In the genomic region with DNA sequence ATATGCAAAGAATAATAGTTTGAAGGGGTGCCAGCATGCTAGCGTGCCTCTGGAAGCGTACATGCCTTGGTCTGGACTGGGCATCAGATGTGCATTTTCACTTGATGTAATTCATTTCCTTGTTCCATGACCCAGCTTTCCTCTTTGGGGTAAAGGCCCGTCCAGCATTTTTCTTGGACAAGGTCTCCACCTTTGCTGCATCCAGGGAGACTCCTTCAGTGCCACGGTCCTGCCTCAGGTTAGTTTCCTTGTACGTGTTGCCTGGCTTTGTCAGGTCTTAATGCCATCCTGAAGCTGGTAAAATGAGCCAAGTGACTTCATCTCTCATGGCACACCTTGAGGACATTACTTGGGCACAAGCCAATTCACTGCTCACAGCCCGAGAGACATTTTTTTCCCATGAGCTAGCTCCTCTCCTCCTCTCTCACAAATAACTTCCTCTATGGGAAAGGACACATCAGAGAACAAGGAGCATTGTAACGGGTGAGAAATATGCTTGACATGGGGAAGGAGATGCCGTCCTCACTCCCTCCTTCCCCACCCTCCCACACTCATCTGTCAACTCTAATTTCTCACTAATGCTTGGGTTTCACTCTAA, we compare ENCODE assay signal across 11 cellular contexts. TPM values are rescaled to one million over a fixed set of nuclear protein-coding genes. Genes with fewer than 3 reads are reported as not detected.
DNase-seq lines count a peak whose midpoint lies in the region; ATAC-seq and TF ChIP-seq lines count a peak whose summit lies in the region.
"Had no signal": no experiment of that assay in that cellular context is flagged by ENCODE, and none has a peak within 500 bp of the region (broad histone marks: within the 10 kb centered on the region; RNA-seq: fewer than 3 reads in every experiment).

No MANE protein-coding gene starts in this region.

- H3K9me2 ChIP-seq in GM23248 (ENCODE audit: insufficient read depth) = no peaks in the 10 kb centered on the region

- DNase-seq in GM23248 = peak; percentile 75
- DNase-seq in SW480 (ENCODE audit: low spot score) = peak; percentile 18
- peak; percentile 70 to 80 for DNase-seq in foreskin fibroblast
- DNase-seq in RKO (ENCODE audit: low spot score) = no peak
- no peak for DNase-seq in stimulated activated naive CD4-positive, alpha-beta T cell (lab: John Stamatoyannopoulos, UW)
- DNase-seq: adrenal gland, NCI-H187 treated with DMSO at 0.1 percent for 48 hours, OCI-M1 had no signal

- H3K27ac ChIP-seq in GM23248 = peak overlapping the region; percentile 61
- H3K27ac ChIP-seq: adrenal gland had no signal

- no peak for TF ChIP-seq CTCF in foreskin fibroblast (IDR thresholded peaks at IDR 0.05; ENCODE audit: low read depth, low read length)

- H3K9ac ChIP-seq in GM23248 (no peak overlapping the region), skeletal muscle satellite cell (ENCODE audit: low read depth, low read length) (no peak overlapping the region)

- H3K9me3 ChIP-seq in GM23248 (ENCODE audit: low read depth) = no peaks in the 10 kb centered on the region
- no peaks in the 10 kb centered on the region for H3K9me3 ChIP-seq in skeletal muscle satellite cell (replicated peaks; ENCODE audit: low read length)
- H3K9me3 ChIP-seq: adrenal gland had no signal

- H3K36me3 ChIP-seq in GM23248 (ENCODE audit: low read depth) = no peaks in the 10 kb centered on the region
- H3K36me3 ChIP-seq in skeletal muscle satellite cell (ENCODE audit: insufficient read depth, low read length) = no peaks in the 10 kb centered on the region
- H3K36me3 ChIP-seq: adrenal gland had no signal

- H3F3A ChIP-seq in GM23248 (ENCODE audit: insufficient read depth) = peaks cover 31% of the 10 kb centered on the region

- no peak for ATAC-seq in GM21367 (IDR thresholded peaks at IDR 0.05; ENCODE audit: unreplicated experiment)
- ATAC-seq in HG03565 (IDR thresholded peaks at IDR 0.05; ENCODE audit: unreplicated experiment) = no peak

- no peaks in the 10 kb centered on the region for H3K27me3 ChIP-seq in GM23248 (replicated peaks; ENCODE audit: insufficient read depth)
- H3K27me3 ChIP-seq in skeletal muscle satellite cell (ENCODE audit: control insufficient read depth, insufficient read depth, low read length) = no peaks in the 10 kb centered on the region
- H3K27me3 ChIP-seq: adrenal gland had no signal

- no peaks in the 10 kb centered on the region for H3K79me2 ChIP-seq in GM23248 (ENCODE audit: insufficient read depth)

- WGBS in GM23248 (ENCODE audit: low coverage in 1 of 2, low lambda C conversion rate in 2 of 2, missing lambda C conversion rate in 2 of 2), 2 experiments = 20 to 26% methylated on average over 8 of the region's 8 CpGs

- H3K4me1 ChIP-seq in GM23248 (ENCODE audit: insufficient read depth) = peaks cover 24% of the 10 kb centered on the region
- peaks cover 12% of the 10 kb centered on the region for H3K4me1 ChIP-seq in skeletal muscle satellite cell (ENCODE audit: control insufficient read depth, insufficient read depth, low read length)
- H3K4me1 ChIP-seq: adrenal gland had no signal

- peak overlapping the region; percentile 73 for H2AFZ ChIP-seq in GM23248

- in situ Hi-C loops in GM23248 (cut with MboI) = no loop called here

- peak overlapping the region; percentile 47 for H3K4me3 ChIP-seq in GM23248
- no peak overlapping the region for H3K4me3 ChIP-seq in foreskin fibroblast (ENCODE audit: low read depth in 1 of 2, low read length in 2 of 2)
- no peak overlapping the region for H3K4me3 ChIP-seq in skeletal muscle satellite cell (ENCODE audit: low read length)
- H3K4me3 ChIP-seq: adrenal gland had no signal

- H3K4me2 ChIP-seq in GM23248 (ENCODE audit: unreplicated experiment) (peak overlapping the region; percentile 51), skeletal muscle satellite cell (ENCODE audit: low read length) (peak overlapping the region; percentile 23)

- H4K20me1 ChIP-seq in GM23248 (ENCODE audit: insufficient read depth) = no peaks in the 10 kb centered on the region

RNA-seq across cellular contexts. Expression of gene EDN1, which starts 23.9 kb away (rescaled TPM):
- 1.8 and 6.3 TPM in 2 replicates for total RNA-seq in GM23248 (2014; rRNA removed; shearing (Covaris generic))
- 4.1 and 5.2 TPM in 2 replicates for polyA plus RNA-seq in GM23248 (2016; fragmentation: Nextera tagmentation; extraction: Ambion mirVana)
- 0.22 TPM in 1 of 2 replicates, not detected in the other for total RNA-seq in skeletal muscle satellite cell (2012; rRNA removed)

Comparison
In these comparisons a context has a peak if more than half of its experiments do, and no peak if none do; other contexts are left out.
1. DNase-seq: peak in GM23248 (single experiment), SW480 (single experiment) and foreskin fibroblast (2 of 2); none in RKO (single experiment) and stimulated activated naive CD4-positive, alpha-beta T cell (0 of 6).